ENCODE assay signal across 24 cellular contexts in genomic region chr5:138243794-138244193, GRCh38. TPM values are rescaled to one million over a fixed set of nuclear protein-coding genes. Genes with fewer than 3 reads are reported as not detected.
DNase-seq lines count a peak whose midpoint lies in the region; ATAC-seq and TF ChIP-seq lines count a peak whose summit lies in the region.
"Had no signal": no experiment of that assay in that cellular context is flagged by ENCODE, and none has a peak within 500 bp of the region (broad histone marks: within the 10 kb centered on the region; RNA-seq: fewer than 3 reads in every experiment).

No MANE protein-coding gene starts in this region.

- ATAC-seq in body of pancreas (no peak), HG03432 (IDR thresholded peaks at IDR 0.05; ENCODE audit: unreplicated experiment) (no peak), GM19463 (IDR thresholded peaks at IDR 0.05; ENCODE audit: unreplicated experiment) (no peak)
- ATAC-seq: stimulated activated naive B cell treated with anti-CD40 and anti-IgM and Interleukin-4, amounts not matched to agents 10 μg/mL and 1 μg/mL and 100 μg/mL, for 72 hours had no signal

- TF ChIP-seq CTCF in WERI-Rb-1 (IDR thresholded peaks at IDR 0.05; ENCODE audit: low read depth, low read length): no peak
- no peak for TF ChIP-seq CTCF in body of pancreas (IDR thresholded peaks at IDR 0.05)
- TF ChIP-seq CTCF in lower leg skin (IDR thresholded peaks at IDR 0.05): no peak

- H3K4me1 ChIP-seq in body of pancreas: peaks cover 14% of the 10 kb centered on the region

- TF ChIP-seq POLR2A in body of pancreas (IDR thresholded peaks at IDR 0.05) (no peak), lower leg skin (IDR thresholded peaks at IDR 0.05) (no peak)

- intact Hi-C loops in posterior vena cava (cut with DNase I): loop anchor here in 1 of 2 donors (10.0 kb wide), 1 partner anchor 1161 kb away; the partner anchor contains the start of gene SPATA24
- intact Hi-C loops in body of pancreas (cut with DNase I): no loop called here
- intact Hi-C loops in lower leg skin (cut with DNase I; ENCODE audit: low total_unique reads): no loop called here

- H3K4me3 ChIP-seq in WERI-Rb-1 (ENCODE audit: low read depth, low read length) (no peak overlapping the region), body of pancreas (no peak overlapping the region), lower leg skin (ENCODE audit: low read depth, poor library complexity, severe bottlenecking) (no peak overlapping the region)
- H3K4me3 ChIP-seq: heart right ventricle, PC-9 had no signal

- 79 to 80% methylated on average over 2 of the region's 2 CpGs for WGBS in body of pancreas, 2 donors
- 36 to 41% methylated on average over 2 of the region's 2 CpGs for WGBS in lower leg skin, 2 donors

- H3K27ac ChIP-seq in WERI-Rb-1 (peak overlapping the region; percentile 21; the same call in 1 of the 2 replicates), body of pancreas (no peak overlapping the region)
- H3K27ac ChIP-seq: brain microvascular endothelial cell, heart right ventricle, HL-60, PC-9 had no signal

- H3K27me3 ChIP-seq in WERI-Rb-1 (ENCODE audit: insufficient read depth, low read depth, severe bottlenecking) (no peaks in the 10 kb centered on the region), body of pancreas (no peaks in the 10 kb centered on the region)

- H3K9me3 ChIP-seq in WERI-Rb-1 (ENCODE audit: severe bottlenecking) (no peaks in the 10 kb centered on the region), body of pancreas (no peaks in the 10 kb centered on the region)
- H3K9me3 ChIP-seq: heart right ventricle had no signal

- peak; percentile 46 for DNase-seq in ELF-1 (ENCODE audit: low read depth, low spot score)
- DNase-seq in WERI-Rb-1: no peak
- DNase-seq in islet precursor cell: peak; percentile 79
- peak; percentile 7 for DNase-seq in posterior vena cava (ENCODE audit: low spot score)
- DNase-seq in body of pancreas: no peak
- DNase-seq in lower leg skin (ENCODE audit: low spot score in 2 of 2): no peak
- DNase-seq: ACHN; activated CD4-positive, alpha-beta T cell treated with anti-CD3 and anti-CD28 coated beads, Interleukin-2, amount 10 ng/mL, durations not matched to agents 24 days and 14 days; activated T-cell treated with anti-CD3 and anti-CD28 coated beads, Interleukin-2, amount 50 U/mL, for 48 hours; brain microvascular endothelial cell; DMS79; heart right ventricle; left cardiac atrium; NCI-H1048; NCI-H187; NCI-H526; PC-9; SHP77 treated with DMSO at 0.1 percent for 48 hours; stimulated activated naive B cell treated with anti-CD40 and anti-IgM and Interleukin-4, amounts not matched to agents 10 μg/mL and 1 μg/mL and 100 μg/mL, for 72 hours had no signal

- H3K36me3 ChIP-seq in WERI-Rb-1 (no peaks in the 10 kb centered on the region), body of pancreas (replicated peaks in 1 of 2; ENCODE audit: insufficient read depth in 1 of 2, low read depth in 2 of 2) (no peaks in the 10 kb centered on the region)
- H3K36me3 ChIP-seq: brain microvascular endothelial cell, heart right ventricle had no signal

RNA-seq across cellular contexts. Expression of gene GFRA3, which starts 30.6 kb away (rescaled TPM):
- total RNA-seq in posterior vena cava (under 1 TPM in 1 of 2 donors, not detected in 1; 0.43 TPM), body of pancreas (1 to 10 TPM; 1.8 to 4.3 TPM), lower leg skin (1 to 10 TPM in 1 of 4 donors, under 1 TPM in 1, not detected in 2; 0.42 to 1.6 TPM)
- total RNA-seq: activated CD4-positive, alpha-beta T cell treated with anti-CD3 and anti-CD28 coated beads, Interleukin-2, amount 10 ng/mL, durations not matched to agents 24 days and 14 days; mesenteric fat pad; osteoblast had no signal

RNA-seq across cellular contexts. Expression of gene CDC23, which starts 30.7 kb away (rescaled TPM):
- 10 to 100 TPM; 14.0 to 18.0 TPM for total RNA-seq in posterior vena cava
- total RNA-seq in body of pancreas: 10 to 100 TPM in 1 of 2 donors, 1 to 10 TPM in 1; 6.6 to 16.6 TPM
- total RNA-seq in lower leg skin: 10 to 100 TPM; 21.3 to 33.4 (median 23.3) TPM

Comparison
In these comparisons a context has a peak if more than half of its experiments do, and no peak if none do; other contexts are left out.
1. DNase-seq: peak in ELF-1 (single experiment), islet precursor cell (single experiment) and posterior vena cava (single experiment); none in WERI-Rb-1 (single experiment), body of pancreas (0 of 4) and lower leg skin (0 of 2).